In the genomic region with DNA sequence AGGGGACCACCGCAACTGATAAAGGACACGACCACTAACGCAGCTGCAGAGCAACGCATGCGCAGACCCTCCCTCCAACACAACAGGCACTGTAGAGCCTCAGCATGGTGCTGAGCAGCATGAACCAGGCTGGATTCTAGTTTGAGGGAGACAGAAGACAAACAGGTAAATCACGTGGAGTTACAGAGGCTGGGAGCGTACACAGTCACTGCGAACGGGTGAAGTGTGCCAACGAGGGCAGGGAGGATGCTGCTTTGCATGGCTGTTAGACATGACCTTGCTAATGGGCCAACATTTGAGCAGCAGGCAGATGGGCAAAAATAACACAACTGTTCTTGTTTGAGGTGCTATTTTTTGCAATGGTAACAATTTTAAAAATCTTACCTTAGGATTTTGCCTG, we compare ENCODE assay signal across 11 cellular contexts. TPM values are rescaled to one million over a fixed set of nuclear protein-coding genes. Genes with fewer than 3 reads are reported as not detected.
A peak's percentile ranks its signal among the peaks of the same experiment; 100 is the strongest.
DNase-seq lines count a peak whose midpoint lies in the region; ATAC-seq and TF ChIP-seq lines count a peak whose summit lies in the region.
"Had no signal": no experiment of that assay in that cellular context is flagged by ENCODE, and none has a peak within 500 bp of the region (broad histone marks: within the 10 kb centered on the region; RNA-seq: fewer than 3 reads in every experiment).

No MANE protein-coding gene starts in this region.

- no peak overlapping the region for H3K4me3 Mint-ChIP-seq in CD8-positive, alpha-beta memory T cell
- no peak overlapping the region for H3K4me3 Mint-ChIP-seq in neural crest cell
- H3K4me3 Mint-ChIP-seq: CD14-positive monocyte had no signal

- no peak for ATAC-seq in HG02759 (IDR thresholded peaks at IDR 0.05; ENCODE audit: unreplicated experiment)
- no peak for ATAC-seq in GM21529 (IDR thresholded peaks at IDR 0.05; ENCODE audit: unreplicated experiment)

- H3K27me3 ChIP-seq in CD8-positive, alpha-beta memory T cell (ENCODE audit: insufficient read depth, low read length, poor library complexity, severe bottlenecking), result no peaks in the 10 kb centered on the region

- no peak overlapping the region for H3K4me3 ChIP-seq in CD8-positive, alpha-beta memory T cell (ENCODE audit: low read length)
- H3K4me3 ChIP-seq in OCI-LY7 (ENCODE audit: low read depth, low read length, poor library complexity, severe bottlenecking), result peak overlapping the region; percentile 60
- H3K4me3 ChIP-seq: SK-N-MC had no signal

- H3K9me3 ChIP-seq in CD8-positive, alpha-beta memory T cell (ENCODE audit: low read length), result no peaks in the 10 kb centered on the region
- no peaks in the 10 kb centered on the region for H3K9me3 ChIP-seq in OCI-LY7 (ENCODE audit: low read length)

- BruUV-seq in OCI-LY7 (replicated peaks; lab: Mats Ljungman, UMichigan), result TSS peak; percentile 37

- no peaks in the 10 kb centered on the region for H3K9me2 ChIP-seq in OCI-LY7 (ENCODE audit: insufficient read depth, low read length)

- H3K79me2 ChIP-seq in OCI-LY7 (ENCODE audit: insufficient read depth, low read depth, low read length), result peaks cover 88% of the 10 kb centered on the region

- no peak overlapping the region for H3K27ac ChIP-seq in CD8-positive, alpha-beta memory T cell (ENCODE audit: low read depth, low read length)
- peak overlapping the region; percentile 97 for H3K27ac ChIP-seq in OCI-LY7 (ENCODE audit: low read depth, low read length, poor library complexity, severe bottlenecking)
- peak overlapping the region; percentile 1 for H3K27ac ChIP-seq in epithelial cell of prostate
- H3K27ac ChIP-seq: SK-N-MC had no signal

- peaks cover 0 to 62% (median 7%) of the 10 kb centered on the region in 3 donors for H3K36me3 Mint-ChIP-seq in CD8-positive, alpha-beta memory T cell
- peaks cover 15% of the 10 kb centered on the region for H3K36me3 Mint-ChIP-seq in neural crest cell (ENCODE audit: low read depth)

- peak in 1 of 5 donors; percentile 27 for DNase-seq in CD8-positive, alpha-beta memory T cell
- DNase-seq in OCI-LY7 (ENCODE audit: low spot score) (peak; percentile 90), epithelial cell of prostate (ENCODE audit: low read depth, low spot score) (no peak), neural crest cell (ENCODE audit: low read depth, low spot score) (no peak)
- no peak for DNase-seq in stimulated activated CD4-positive, alpha-beta T cell treated with anti-CD3 and anti-CD28 coated beads, Interleukin-4, amount 100 ng/mL, for 4 hours
- DNase-seq in stimulated activated CD4-positive, alpha-beta T cell treated with anti-CD3 and anti-CD28 coated beads, Interleukin-1b, Interleukin-23, amount 100 ng/mL, for 48 hours, result no peak
- DNase-seq: activated CD4-positive, alpha-beta T cell treated with anti-CD3 and anti-CD28 coated beads, Interleukin-2, amount 50 U/mL, for 1 hour had no signal

- H3K27me3 Mint-ChIP-seq in CD8-positive, alpha-beta memory T cell, result no peaks in the 10 kb centered on the region
- no peaks in the 10 kb centered on the region for H3K27me3 Mint-ChIP-seq in neural crest cell (ENCODE audit: low read depth)

- no peak overlapping the region for H2AFZ ChIP-seq in OCI-LY7 (ENCODE audit: low read length)

- CTCF ChIA-PET in CD8-positive, alpha-beta memory T cell (lab: Charles Lee), result interaction anchor here (0.7 kb wide), 1 partner anchor 10 kb away, joined by 5 read pairs; no protein-coding TSS in a partner anchor
- CTCF ChIA-PET in OCI-LY7 (lab: Charles Lee; ENCODE audit: unreplicated experiment), result no interaction called here

- no peaks in the 10 kb centered on the region for H3K4me1 ChIP-seq in CD8-positive, alpha-beta memory T cell (ENCODE audit: insufficient read depth, low read length)
- H3K4me1 ChIP-seq in OCI-LY7 (ENCODE audit: insufficient read depth, low read length, poor library complexity, severe bottlenecking), result peaks cover 75% of the 10 kb centered on the region

- peaks cover 21% of the 10 kb centered on the region for H3K36me3 ChIP-seq in CD8-positive, alpha-beta memory T cell (ENCODE audit: insufficient read depth, low read length)
- H3K36me3 ChIP-seq in OCI-LY7 (ENCODE audit: insufficient read depth, low read length), result peaks cover 86% of the 10 kb centered on the region

- peak overlapping the region; percentile 84 for H3K4me2 ChIP-seq in OCI-LY7 (ENCODE audit: low read length)

- no peaks in the 10 kb centered on the region for H4K20me1 ChIP-seq in OCI-LY7 (ENCODE audit: insufficient read depth, low read length)

- TF ChIP-seq CTCF in OCI-LY7 (conservative IDR thresholded peaks at IDR 0.05; ENCODE audit: low read length) (no peak), neural crest cell (conservative IDR thresholded peaks at IDR 0.05) (no peak)

- H3K27ac Mint-ChIP-seq in CD8-positive, alpha-beta memory T cell, result peak overlapping the region in 7 of 8 donors; percentile 17 to 86 (median 52)
- peak overlapping the region; percentile 94 for H3K27ac Mint-ChIP-seq in neural crest cell (ENCODE audit: unreplicated experiment)

- no peaks in the 10 kb centered on the region for H3K9me3 Mint-ChIP-seq in CD8-positive, alpha-beta memory T cell
- no peaks in the 10 kb centered on the region for H3K9me3 Mint-ChIP-seq in neural crest cell
- H3K9me3 Mint-ChIP-seq: CD14-positive monocyte had no signal

- intact Hi-C loops in OCI-LY7 (cut with micrococcal nuclease; ENCODE audit: unreplicated experiment), result loop anchor here (2.0 kb wide), 1 partner anchor 55 kb away; the partner anchor contains the start of gene NADK

- POLR2A ChIA-PET in CD8-positive, alpha-beta memory T cell (lab: Charles Lee), result no interaction called here
- POLR2A ChIA-PET in OCI-LY7 (lab: Charles Lee), result interaction anchor here (1.1 to 2.9 kb wide), 4 partner anchors 10 to 54 kb away, joined by 4 to 9 read pairs (median 5); no protein-coding TSS in a partner anchor

- peaks cover 31 to 52% (median 38%) of the 10 kb centered on the region in 3 donors for H3K4me1 Mint-ChIP-seq in CD8-positive, alpha-beta memory T cell
- peaks cover 31% of the 10 kb centered on the region for H3K4me1 Mint-ChIP-seq in neural crest cell
- H3K4me1 Mint-ChIP-seq: CD14-positive monocyte had no signal

RNA-seq across cellular contexts. Expression of gene NADK, which starts 55.2 kb away (rescaled TPM):
- 10 to 100 TPM; 75.4 to 77.0 TPM for total RNA-seq in CD8-positive, alpha-beta memory T cell
- 29.9 TPM for polyA plus RNA-seq in CD8-positive, alpha-beta memory T cell
- total RNA-seq in OCI-LY7 (2014; rRNA removed; shearing (Covaris generic)), result 144 and 156 TPM in 2 replicates
- total RNA-seq in OCI-LY7 (2022) (173 and 184 TPM in 2 replicates), neural crest cell (88.4 and 91.9 TPM in 2 replicates)

RNA-seq across cellular contexts. Expression of gene GNB1, which starts 57.4 kb away (rescaled TPM):
- total RNA-seq in CD8-positive, alpha-beta memory T cell, result 100 to 1,000 TPM; 436 to 470 TPM
- polyA plus RNA-seq in CD8-positive, alpha-beta memory T cell, result 114 TPM
- total RNA-seq in OCI-LY7 (2014; rRNA removed; shearing (Covaris generic)), result 86.9 and 101 TPM in 2 replicates
- total RNA-seq in OCI-LY7 (2022), result 502 and 563 TPM in 2 replicates
- 470 and 474 TPM in 2 replicates for total RNA-seq in neural crest cell
